14 cellular contexts compared by ENCODE assay signal in genomic region chr1:229563701-229564100, GRCh38. TPM values are rescaled to one million over a fixed set of nuclear protein-coding genes. Genes with fewer than 3 reads are reported as not detected.
DNase-seq lines count a peak whose midpoint lies in the region; FAIRE-seq and TF ChIP-seq lines count a peak whose summit lies in the region.
"Had no signal": no experiment of that assay in that cellular context is flagged by ENCODE, and none has a peak within 500 bp of the region (broad histone marks: within the 10 kb centered on the region; RNA-seq: fewer than 3 reads in every experiment).

No MANE protein-coding gene starts in this region.

- H3K4me1 ChIP-seq in HEK293 (ENCODE audit: control insufficient read depth, insufficient read depth, low read length): 0 out of 2 replicates have a peak, but pooled peaks cover 2% of the 10 kb centered on the region
- peaks cover 29% of the 10 kb centered on the region for H3K4me1 ChIP-seq in OCI-LY3 (ENCODE audit: low read length)
- H3K4me1 ChIP-seq in left ventricle myocardium inferior: peaks cover 26% of the 10 kb centered on the region

- no peak overlapping the region for H3K4me3 Mint-ChIP-seq in activated naive CD8-positive, alpha-beta T cell treated with anti-CD3 and anti-CD28 coated beads for 36 hours
- H3K4me3 Mint-ChIP-seq: activated CD4-positive, alpha-beta T cell treated with anti-CD3 and anti-CD28 coated beads, Interleukin-2, amount 10 ng/mL, durations not matched to agents 24 days and 14 days; HFFc6 had no signal

- TF ChIP-seq CTCF in HEK293 (tag by site-specific recombination; IDR thresholded peaks at IDR 0.05) (no peak), OCI-LY3 (IDR thresholded peaks at IDR 0.05; ENCODE audit: low read depth, low read length) (no peak), left ventricle myocardium inferior (IDR thresholded peaks at IDR 0.05; ENCODE audit: borderline replicate concordance) (no peak)

- peaks cover 9% of the 10 kb centered on the region for H3K4me1 Mint-ChIP-seq in activated naive CD8-positive, alpha-beta T cell treated with anti-CD3 and anti-CD28 coated beads for 36 hours

- intact Hi-C loops in left ventricle myocardium inferior (cut with micrococcal nuclease): loop anchor here (10.0 kb wide), 1 partner anchor 61 kb away; the partner anchor contains the start of genes TAF5L and URB2

- H3K9ac ChIP-seq in OCI-LY3 (ENCODE audit: low read length): no peak overlapping the region

- H3K4me2 ChIP-seq in OCI-LY3 (ENCODE audit: low read length): peak overlapping the region; percentile 18

- H3K27me3 ChIP-seq in OCI-LY3 (ENCODE audit: low read depth, low read length) (no peaks in the 10 kb centered on the region), left ventricle myocardium inferior (ENCODE audit: low read depth) (no peaks in the 10 kb centered on the region)
- H3K27me3 ChIP-seq: ovary had no signal

- POLR2A ChIA-PET in HEK293 (lab: Yijun Ruan, JAX): interaction anchor here (0.6 to 1.3 kb wide), 6 partner anchors 13 to 570 kb away, joined by 3 to 8 read pairs (median 4); partner anchors contain the start of genes NUP133, TAF5L and URB2

- H3K36me3 ChIP-seq in HEK293 (ENCODE audit: control insufficient read depth in 2 of 2, insufficient read depth in 1 of 2, low read length in 2 of 2) (no peaks in the 10 kb centered on the region), OCI-LY3 (replicated peaks; ENCODE audit: low read depth, low read length) (no peaks in the 10 kb centered on the region), left ventricle myocardium inferior (no peaks in the 10 kb centered on the region)
- H3K36me3 ChIP-seq: ovary had no signal

- no peaks in the 10 kb centered on the region for H3K9me3 Mint-ChIP-seq in activated naive CD8-positive, alpha-beta T cell treated with anti-CD3 and anti-CD28 coated beads for 36 hours
- H3K9me3 Mint-ChIP-seq: activated CD4-positive, alpha-beta T cell treated with anti-CD3 and anti-CD28 coated beads, Interleukin-2, amount 10 ng/mL, durations not matched to agents 24 days and 14 days; CD4-positive, alpha-beta T cell; HFFc6 had no signal

- no peaks in the 10 kb centered on the region for H3K9me3 ChIP-seq in HEK293 (ENCODE audit: control insufficient read depth, insufficient read depth, low read depth, low read length)
- H3K9me3 ChIP-seq in OCI-LY3 (ENCODE audit: insufficient read depth, low read length): no peaks in the 10 kb centered on the region
- no peaks in the 10 kb centered on the region for H3K9me3 ChIP-seq in left ventricle myocardium inferior (replicated peaks)
- H3K9me3 ChIP-seq: ovary had no signal

- no peaks in the 10 kb centered on the region for H3K79me2 ChIP-seq in OCI-LY3 (ENCODE audit: low read length)

- H3K27ac ChIP-seq in HEK293 (ENCODE audit: extremely low read depth, low read depth, low read length) (no peak overlapping the region), OCI-LY3 (ENCODE audit: low read length) (peak overlapping the region; percentile 17; the same call in 1 of the 2 replicates), left ventricle myocardium inferior (replicated peaks) (peak overlapping the region; percentile 64)
- H3K27ac ChIP-seq: ovary had no signal

- H2AFZ ChIP-seq in OCI-LY3 (ENCODE audit: low read depth, low read length): peak overlapping the region; percentile 9; the same call in 1 of the 2 replicates

- FAIRE-seq in urothelium cell line (lab: Jason Lieb, UNC): no peak

- CTCF ChIA-PET in HEK293 (lab: Yijun Ruan, JAX): interaction anchor here (1.0 to 1.3 kb wide), 3 partner anchors 12 to 71 kb away, joined by 3 to 5 read pairs (median 4); no protein-coding TSS in a partner anchor

- H3K27me3 Mint-ChIP-seq in activated naive CD8-positive, alpha-beta T cell treated with anti-CD3 and anti-CD28 coated beads for 36 hours: no peaks in the 10 kb centered on the region

- H3K27ac Mint-ChIP-seq in activated naive CD8-positive, alpha-beta T cell treated with anti-CD3 and anti-CD28 coated beads for 36 hours: no peak overlapping the region
- H3K27ac Mint-ChIP-seq: activated CD4-positive, alpha-beta T cell treated with anti-CD3 and anti-CD28 coated beads, Interleukin-2, amount 10 ng/mL, durations not matched to agents 24 days and 14 days; CD4-positive, alpha-beta T cell; HFFc6 had no signal

- no peak overlapping the region for H3K4me3 ChIP-seq in HEK293 (ENCODE audit: low read depth, low read length)
- no peak overlapping the region for H3K4me3 ChIP-seq in OCI-LY3 (ENCODE audit: low read length)
- peak overlapping the region; percentile 50 for H3K4me3 ChIP-seq in left ventricle myocardium inferior
- no peak overlapping the region for H3K4me3 ChIP-seq in skeletal muscle cell (ENCODE audit: low read depth, low read length)
- H3K4me3 ChIP-seq: ovary had no signal

- no peaks in the 10 kb centered on the region for H3K36me3 Mint-ChIP-seq in activated naive CD8-positive, alpha-beta T cell treated with anti-CD3 and anti-CD28 coated beads for 36 hours

- DNase-seq in left ventricle myocardium inferior (no peak), skeletal muscle cell (ENCODE audit: low read depth) (peak; percentile 42), urothelium cell line (ENCODE audit: low spot score) (no peak), NCI-H2171 treated with DMSO at 0.1 percent for 48 hours (lab: John Stamatoyannopoulos, UW) (no peak)
- DNase-seq in stimulated activated CD4-positive, alpha-beta T cell treated with anti-CD3 and anti-CD28 coated beads, Interleukin-4, amount 100 ng/mL, for 4 hours: no peak
- DNase-seq in activated naive CD8-positive, alpha-beta T cell treated with anti-CD3 and anti-CD28 coated beads for 36 hours: no peak
- DNase-seq: activated CD4-positive, alpha-beta T cell treated with anti-CD3 and anti-CD28 coated beads, Interleukin-2, amount 10 ng/mL, durations not matched to agents 24 days and 14 days; activated effector memory CD4-positive, alpha-beta T cell treated with anti-CD3 and anti-CD28 coated beads, Interleukin-2, amount 50 U/mL, for 16 hours; CD4-positive, alpha-beta T cell; cerebellar nuclear complex; HFFc6; ovary had no signal

- H4K20me1 ChIP-seq in OCI-LY3 (ENCODE audit: insufficient read depth, low read length): no peaks in the 10 kb centered on the region

TF ChIP-seq in HEK293, 187 proteins besides CTCF, POLR2A, EP300 and RAD21 (continues in another document):
- TF ChIP-seq ZSCAN5A (tag by site-specific recombination; IDR thresholded peaks at IDR 0.05) (no peak), ZNF837 (tag by site-specific recombination; IDR thresholded peaks at IDR 0.05) (no peak), KLF8 (tag by site-specific recombination; IDR thresholded peaks at IDR 0.05) (no peak), ZNF214 (tag by site-specific recombination; IDR thresholded peaks at IDR 0.05; ENCODE audit: borderline replicate concordance) (no peak), ZSCAN23 (tag by site-specific recombination; IDR thresholded peaks at IDR 0.05) (no peak), ZNF366 (tag by site-specific recombination; conservative IDR thresholded peaks at IDR 0.05) (peak; percentile 67), GLI2 (tag by site-specific recombination; IDR thresholded peaks at IDR 0.05; ENCODE audit: borderline replicate concordance, low read depth) (0 out of 2 replicates have a peak, but pooled peaks have one; percentile 9), GLIS1 (tag by site-specific recombination; IDR thresholded peaks at IDR 0.05) (no peak), ZNF501 (tag by site-specific recombination; IDR thresholded peaks at IDR 0.05) (no peak)
- TF ChIP-seq, protein P1, sequence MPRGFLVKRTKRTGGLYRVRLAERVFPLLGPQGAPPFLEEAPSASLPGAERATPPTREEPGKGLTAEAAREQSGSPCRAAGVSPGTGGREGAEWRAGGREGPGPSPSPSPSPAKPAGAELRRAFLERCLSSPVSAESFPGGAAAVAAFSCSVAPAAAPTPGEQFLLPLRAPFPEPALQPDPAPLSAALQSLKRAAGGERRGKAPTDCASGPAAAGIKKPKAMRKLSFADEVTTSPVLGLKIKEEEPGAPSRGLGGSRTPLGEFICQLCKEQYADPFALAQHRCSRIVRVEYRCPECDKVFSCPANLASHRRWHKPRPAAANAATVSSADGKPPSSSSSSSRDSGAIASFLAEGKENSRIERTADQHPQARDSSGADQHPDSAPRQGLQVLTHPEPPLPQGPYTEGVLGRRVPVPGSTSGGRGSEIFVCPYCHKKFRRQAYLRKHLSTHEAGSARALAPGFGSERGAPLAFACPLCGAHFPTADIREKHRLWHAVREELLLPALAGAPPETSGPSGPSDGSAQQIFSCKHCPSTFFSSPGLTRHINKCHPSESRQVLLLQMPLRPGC (tag by site-specific recombination; IDR thresholded peaks at IDR 0.05): no peak
- TF ChIP-seq, protein P2, sequence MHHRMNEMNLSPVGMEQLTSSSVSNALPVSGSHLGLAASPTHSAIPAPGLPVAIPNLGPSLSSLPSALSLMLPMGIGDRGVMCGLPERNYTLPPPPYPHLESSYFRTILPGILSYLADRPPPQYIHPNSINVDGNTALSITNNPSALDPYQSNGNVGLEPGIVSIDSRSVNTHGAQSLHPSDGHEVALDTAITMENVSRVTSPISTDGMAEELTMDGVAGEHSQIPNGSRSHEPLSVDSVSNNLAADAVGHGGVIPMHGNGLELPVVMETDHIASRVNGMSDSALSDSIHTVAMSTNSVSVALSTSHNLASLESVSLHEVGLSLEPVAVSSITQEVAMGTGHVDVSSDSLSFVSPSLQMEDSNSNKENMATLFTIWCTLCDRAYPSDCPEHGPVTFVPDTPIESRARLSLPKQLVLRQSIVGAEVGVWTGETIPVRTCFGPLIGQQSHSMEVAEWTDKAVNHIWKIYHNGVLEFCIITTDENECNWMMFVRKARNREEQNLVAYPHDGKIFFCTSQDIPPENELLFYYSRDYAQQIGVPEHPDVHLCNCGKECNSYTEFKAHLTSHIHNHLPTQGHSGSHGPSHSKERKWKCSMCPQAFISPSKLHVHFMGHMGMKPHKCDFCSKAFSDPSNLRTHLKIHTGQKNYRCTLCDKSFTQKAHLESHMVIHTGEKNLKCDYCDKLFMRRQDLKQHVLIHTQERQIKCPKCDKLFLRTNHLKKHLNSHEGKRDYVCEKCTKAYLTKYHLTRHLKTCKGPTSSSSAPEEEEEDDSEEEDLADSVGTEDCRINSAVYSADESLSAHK (tag by site-specific recombination; IDR thresholded peaks at IDR 0.05): no peak

RNA-seq across cellular contexts. Expression of gene ABCB10, which starts 5.2 kb away (rescaled TPM):
- 9.3 TPM for total RNA-seq in left ventricle myocardium inferior
- 10 to 100 TPM; 36.8 to 37.8 TPM for total RNA-seq in activated naive CD8-positive, alpha-beta T cell treated with anti-CD3 and anti-CD28 coated beads for 36 hours

RNA-seq across cellular contexts. Expression of gene NUP133, which starts 55.6 kb away (rescaled TPM):
- total RNA-seq in left ventricle myocardium inferior: 31.3 TPM
- 10 to 100 TPM; 62.7 to 64.8 TPM for total RNA-seq in activated naive CD8-positive, alpha-beta T cell treated with anti-CD3 and anti-CD28 coated beads for 36 hours
